Comparison of ENCODE assay signal across 24 cellular contexts in genomic region chr2:217098435-217098834, GRCh38.
"Had no signal": no experiment of that assay in that cellular context is flagged by ENCODE, and none has a peak within 500 bp of the region (broad histone marks: within the 10 kb centered on the region; RNA-seq: fewer than 3 reads in every experiment).

No MANE protein-coding gene starts in this region.

- H3K9ac ChIP-seq: SK-N-SH had no signal

- H3K36me3 ChIP-seq: breast epithelium, SJCRH30 had no signal

- H3K27ac ChIP-seq: breast epithelium, SJCRH30 had no signal

- H3K4me3 Mint-ChIP-seq: activated CD8-positive, alpha-beta T cell treated with anti-CD3 and anti-CD28 coated beads, Interleukin-2, amount 10 ng/mL, durations not matched to agents 7 days and 5 days; activated naive CD4-positive, alpha-beta T cell treated with anti-CD3 and anti-CD28 coated beads, Interleukin-2, amount 50 U/mL, for 24 hours; activated T-cell treated with anti-CD3 and anti-CD28 coated beads, Interleukin-2, amount 50 U/mL, for 24 hours; activated T-helper 1 cell treated with anti-CD3 and anti-CD28 coated beads, Interleukin-12 subunit alpha, Interleukin-12 subunit beta, Interleukin-2, Interleukin-4 antibody, amounts not matched to agents 30 ng/mL and 10 ng/mL and 1 ng/mL, durations not matched to agents 14 hours and 24 hours and 36 hours had no signal

- H3K27me3 ChIP-seq: breast epithelium, SJCRH30 had no signal

- H3K4me1 ChIP-seq: breast epithelium had no signal

- H3K4me1 Mint-ChIP-seq: activated naive CD4-positive, alpha-beta T cell treated with anti-CD3 and anti-CD28 coated beads, Interleukin-2, amount 50 U/mL, for 24 hours had no signal

- H3K9me3 Mint-ChIP-seq: activated naive CD4-positive, alpha-beta T cell treated with anti-CD3 and anti-CD28 coated beads, Interleukin-2, amount 50 U/mL, for 24 hours; activated T-cell treated with anti-CD3 and anti-CD28 coated beads, Interleukin-2, amount 50 U/mL, for 24 hours; activated T-helper 1 cell treated with anti-CD3 and anti-CD28 coated beads, Interleukin-12 subunit alpha, Interleukin-12 subunit beta, Interleukin-2, Interleukin-4 antibody, amounts not matched to agents 30 ng/mL and 10 ng/mL and 1 ng/mL, durations not matched to agents 14 hours and 24 hours and 36 hours had no signal

- H3K27ac Mint-ChIP-seq: activated CD8-positive, alpha-beta T cell treated with anti-CD3 and anti-CD28 coated beads, Interleukin-2, amount 10 ng/mL, durations not matched to agents 7 days and 5 days; activated naive CD4-positive, alpha-beta T cell treated with anti-CD3 and anti-CD28 coated beads, Interleukin-2, amount 50 U/mL, for 24 hours; activated T-cell treated with anti-CD3 and anti-CD28 coated beads, Interleukin-2, amount 50 U/mL, for 24 hours; activated T-helper 1 cell treated with anti-CD3 and anti-CD28 coated beads, Interleukin-12 subunit alpha, Interleukin-12 subunit beta, Interleukin-2, Interleukin-4 antibody, amounts not matched to agents 30 ng/mL and 10 ng/mL and 1 ng/mL, durations not matched to agents 14 hours and 24 hours and 36 hours had no signal

- DNase-seq: activated CD4-positive, alpha-beta T cell treated with anti-CD3 and anti-CD28 coated beads for 48 hours; activated CD4-positive, alpha-beta T cell treated with anti-CD3 and anti-CD28 coated beads, Interleukin-2, amount 50 U/mL, for 4 hours; activated CD4-positive, CD25-positive, alpha-beta regulatory T cell treated with anti-CD3 and anti-CD28 coated beads, Interleukin-2, amount 50 U/mL, for 72 hours; activated CD8-positive, alpha-beta T cell treated with anti-CD3 and anti-CD28 coated beads, Interleukin-2, amount 10 ng/mL, durations not matched to agents 7 days and 5 days; activated effector memory CD4-positive, alpha-beta T cell treated with Interleukin-2 at 50 U/mL for 16 hours; activated naive CD4-positive, alpha-beta T cell; activated T-cell treated with anti-CD3 and anti-CD28 coated beads, Interleukin-2, amount 50 U/mL, for 24 hours; aorta; caudate nucleus; KG1; NCI-H1105; NCI-H1436; NCI-H1694 treated with DMSO at 0.1 percent for 48 hours; NCI-H2081; NCI-H446; NCI-H748 treated with DMSO at 0.1 percent for 48 hours; RPMI8226; SJCRH30; SK-N-SH; T-helper 1 cell had no signal

- H3K9me3 ChIP-seq: breast epithelium, SJCRH30, SK-N-SH had no signal

- ATAC-seq: activated CD8-positive, alpha-beta T cell treated with anti-CD3 and anti-CD28 coated beads, Interleukin-2, amount 10 ng/mL, durations not matched to agents 7 days and 5 days; Right ventricle myocardium inferior had no signal

- H3K4me2 ChIP-seq: SK-N-SH had no signal

- H3K4me3 ChIP-seq: breast epithelium, SJCRH30 had no signal

- H3K36me3 Mint-ChIP-seq: activated naive CD4-positive, alpha-beta T cell treated with anti-CD3 and anti-CD28 coated beads, Interleukin-2, amount 50 U/mL, for 24 hours had no signal
